ENCODE assay signal across 8 cellular contexts in genomic region chr18:35240664-35241522, GRCh38. TPM values are rescaled to one million over a fixed set of nuclear protein-coding genes. Genes with fewer than 3 reads are reported as not detected.
DNase-seq lines count a peak whose midpoint lies in the region; ATAC-seq and FAIRE-seq lines count a peak whose summit lies in the region.

TSS of gene ZNF397 (plus strand) at chr18:35241034. CDS start at chr18:35242471, 1,437 bp downstream.

- H3K4me3 ChIP-seq in NT2/D1 (ENCODE audit: insufficient read length, low read depth) = peak within 1 kb of the TSS; percentile 74
- H3K4me3 ChIP-seq in mesodermal cell (ENCODE audit: extremely low read depth, insufficient read depth, low read length, poor library complexity, severe bottlenecking) = peak within 1 kb of the TSS; percentile 50

- H3K9ac ChIP-seq in NT2/D1 (ENCODE audit: insufficient read length, low read depth) = peak within 1 kb of the TSS; percentile 79

- peak; percentile 95 for FAIRE-seq in endometrium (lab: Jason Lieb, UNC)

- WGBS in mesodermal cell (ENCODE audit: insufficient coverage in 2 of 2), 2 experiments = 1% methylated on average over 43 to 46 of the region's 62 CpGs

- peaks cover 38% of the 10 kb centered on the region for H3K36me3 ChIP-seq in NT2/D1 (ENCODE audit: insufficient read depth, insufficient read length, low read length)
- H3K36me3 ChIP-seq in mesodermal cell (ENCODE audit: control insufficient read depth, insufficient read depth, low read length) = peaks cover 38% of the 10 kb centered on the region

- H3K4me1 ChIP-seq in NT2/D1 (ENCODE audit: insufficient read depth, insufficient read length) = no peaks in the 10 kb centered on the region
- peaks cover 6% of the 10 kb centered on the region for H3K4me1 ChIP-seq in mesodermal cell (ENCODE audit: control insufficient read depth, insufficient read depth, low read length, poor library complexity, severe bottlenecking)

- peak; percentile 99 for ATAC-seq in GM21381 (IDR thresholded peaks at IDR 0.05; ENCODE audit: unreplicated experiment)

- H3K27me3 ChIP-seq in NT2/D1 (ENCODE audit: insufficient read depth, insufficient read length) = no peaks in the 10 kb centered on the region

- peak within 1 kb of the TSS; percentile 97 for H3K27ac ChIP-seq in mesodermal cell (ENCODE audit: low read depth, low read length, severe bottlenecking)

- DNase-seq in COR-L47 (lab: John Stamatoyannopoulos, UW) (peak; percentile 99), HUDEP-2 (lab: John Stamatoyannopoulos, UW; ENCODE audit: unreplicated experiment in 76 of 76) (peak in 75 of 76 experiments; percentile 48 to 98 (median 91)), NT2/D1 (ENCODE audit: low read depth, low spot score) (peak; percentile 88)
- peak; percentile 94 for DNase-seq in activated CD8-positive, alpha-beta memory T cell treated with anti-CD3 and anti-CD28 coated beads, Interleukin-2, amount 50 U/mL, for 24 hours (ENCODE audit: extremely low read depth)
- peak; percentile 91 for DNase-seq in stimulated activated CD8-positive, alpha-beta memory T cell treated with anti-CD3 and anti-CD28 coated beads, Interleukin-15, amount 100 ng/mL, for 4 hours (ENCODE audit: low read depth in 2 of 2)

- H3K9me3 ChIP-seq in NT2/D1 (ENCODE audit: insufficient read depth, low read length) (peaks cover 37% of the 10 kb centered on the region), mesodermal cell (ENCODE audit: control insufficient read depth, low read length) (peaks cover 27% of the 10 kb centered on the region)

RNA-seq across cellular contexts. Expression of gene ZNF397, which starts in this region (rescaled TPM):
- 16.4 TPM for polyA plus RNA-seq in mesodermal cell (2013, experiment 1 of 2)
- 15.5 TPM for polyA plus RNA-seq in mesodermal cell (2013, experiment 2 of 2)

Comparison
In these comparisons a context has a peak if more than half of its experiments do, and no peak if none do; other contexts are left out.
1. Peak in every context shown above with its lines: DNase-seq, ATAC-seq, H3K4me3 ChIP-seq and H3K27ac ChIP-seq.